36 cellular contexts compared by ENCODE assay signal in genomic region chr3:38595393-38595792, GRCh38. TPM values are rescaled to one million over a fixed set of nuclear protein-coding genes. Genes with fewer than 3 reads are reported as not detected.
"Had no signal": no experiment of that assay in that cellular context is flagged by ENCODE, and none has a peak within 500 bp of the region (broad histone marks: within the 10 kb centered on the region; RNA-seq: fewer than 3 reads in every experiment).

No MANE protein-coding gene starts in this region.

- H3K36me3 ChIP-seq: adrenal gland, ascending aorta, cardiac muscle cell had no signal

- H3K4me3 Mint-ChIP-seq: activated B cell treated with CpG ODN at 0.5 μM for 24 hours; activated CD4-positive, alpha-beta memory T cell treated with anti-CD3 and anti-CD28 coated beads for 36 hours; activated CD4-positive, alpha-beta T cell treated with anti-CD3 and anti-CD28 coated beads, Interleukin-2, amount 10 ng/mL, durations not matched to agents 24 days and 14 days; activated CD8-positive, alpha-beta T cell treated with anti-CD3 and anti-CD28 coated beads for 36 hours; activated naive CD4-positive, alpha-beta T cell treated with anti-CD3 and anti-CD28 coated beads for 36 hours; activated naive CD8-positive, alpha-beta T cell treated with anti-CD3 and anti-CD28 coated beads for 36 hours; activated T-cell treated with anti-CD3 and anti-CD28 coated beads, Interleukin-2, amount 50 U/mL, for 4 hours; activated T-cell treated with anti-CD3 and anti-CD28 coated beads, Interleukin-2, amount 50 U/mL, for 72 hours; activated T-helper 1 cell treated with anti-CD3 and anti-CD28 coated beads, Interleukin-12 subunit alpha, Interleukin-12 subunit beta, Interleukin-2, Interleukin-4 antibody, amounts not matched to agents 30 ng/mL and 10 ng/mL and 1 ng/mL, durations not matched to agents 14 hours and 24 hours and 36 hours; activated T-helper 17 cell treated with anti-CD3 and anti-CD28 coated beads, Interleukin-2, amount 50 U/mL, for 72 hours; brain; central memory CD8-positive, alpha-beta T cell; T-helper 1 cell treated with Interleukin-12 subunit alpha and Interleukin-12 subunit beta and Interleukin-4 antibody, amounts not matched to agents 30 μg/mL and 1 μg/mL, for 36 hours; T-helper 2 cell treated with Interferon-gamma antibody and Interleukin-4, amounts not matched to agents 5 μg/mL and 100 μg/mL, for 36 hours had no signal

- H3K27ac Mint-ChIP-seq: activated B cell treated with CpG ODN at 0.5 μM for 24 hours; activated CD4-positive, alpha-beta memory T cell treated with anti-CD3 and anti-CD28 coated beads for 36 hours; activated CD4-positive, alpha-beta T cell treated with anti-CD3 and anti-CD28 coated beads, Interleukin-2, amount 10 ng/mL, durations not matched to agents 24 days and 14 days; activated CD8-positive, alpha-beta T cell treated with anti-CD3 and anti-CD28 coated beads for 36 hours; activated naive CD4-positive, alpha-beta T cell treated with anti-CD3 and anti-CD28 coated beads for 36 hours; activated naive CD4-positive, alpha-beta T cell treated with anti-CD3 and anti-CD28 coated beads, Interleukin-2, amount 50 U/mL, for 72 hours; activated naive CD8-positive, alpha-beta T cell treated with anti-CD3 and anti-CD28 coated beads for 36 hours; activated T-cell treated with anti-CD3 and anti-CD28 coated beads, Interleukin-2, amount 50 U/mL, for 72 hours; activated T-helper 1 cell treated with anti-CD3 and anti-CD28 coated beads, Interleukin-12 subunit alpha, Interleukin-12 subunit beta, Interleukin-2, Interleukin-4 antibody, amounts not matched to agents 30 ng/mL and 10 ng/mL and 1 ng/mL, durations not matched to agents 14 hours and 24 hours and 36 hours; activated T-helper 17 cell treated with anti-CD3 and anti-CD28 coated beads, Interleukin-2, amount 50 U/mL, for 72 hours; brain; T-helper 1 cell treated with Interleukin-12 subunit alpha and Interleukin-12 subunit beta and Interleukin-4 antibody, amounts not matched to agents 30 μg/mL and 1 μg/mL, for 36 hours; T-helper 2 cell treated with Interferon-gamma antibody and Interleukin-4, amounts not matched to agents 5 μg/mL and 100 μg/mL, for 36 hours had no signal

- DNase-seq: activated B cell treated with CpG ODN at 0.5 μM for 24 hours; activated CD4-positive, alpha-beta memory T cell treated with anti-CD3 and anti-CD28 coated beads for 36 hours; activated CD4-positive, alpha-beta T cell treated with anti-CD3 and anti-CD28 coated beads for 4 hours; activated CD4-positive, alpha-beta T cell treated with anti-CD3 and anti-CD28 coated beads, Interleukin-2, amount 10 ng/mL, durations not matched to agents 24 days and 14 days; activated CD4-positive, alpha-beta T cell treated with anti-CD3 and anti-CD28 coated beads, Interleukin-2, amount 50 U/mL, for 1 hour; activated CD4-positive, alpha-beta T cell treated with anti-CD3 and anti-CD28 coated beads, Interleukin-2, amount 50 U/mL, for 4 hours; activated CD4-positive, CD25-positive, alpha-beta regulatory T cell treated with anti-CD3 and anti-CD28 coated beads, Interleukin-2, amount 50 U/mL, for 72 hours; activated CD8-positive, alpha-beta memory T cell treated with anti-CD3 and anti-CD28 coated beads, Interleukin-2, amount 50 U/mL, for 4 hours; activated CD8-positive, alpha-beta T cell treated with anti-CD3 and anti-CD28 coated beads for 36 hours; activated gamma-delta T cell treated with Interleukin-2 at 50 U/mL for 16 hours; activated naive CD4-positive, alpha-beta T cell; activated naive CD4-positive, alpha-beta T cell treated with anti-CD3 and anti-CD28 coated beads for 36 hours; activated naive CD4-positive, alpha-beta T cell treated with anti-CD3 and anti-CD28 coated beads, Interleukin-2, amount 50 U/mL, for 16 hours; activated naive CD8-positive, alpha-beta T cell treated with anti-CD3 and anti-CD28 coated beads for 36 hours; activated T-cell treated with anti-CD3 and anti-CD28 coated beads for 4 hours; activated T-cell treated with anti-CD3 and anti-CD28 coated beads, Interleukin-2, amount 50 U/mL, for 1 hour; activated T-cell treated with anti-CD3 and anti-CD28 coated beads, Interleukin-2, amount 50 U/mL, for 4 hours; activated T-cell treated with anti-CD3 and anti-CD28 coated beads, Interleukin-2, amount 50 U/mL, for 72 hours; adrenal gland; amniotic stem cell; caudate nucleus; cerebellar nuclear complex; T-helper 1 cell; T-helper 2 cell; T-helper 9 cell had no signal

- H3K36me3 Mint-ChIP-seq: activated CD4-positive, alpha-beta memory T cell treated with anti-CD3 and anti-CD28 coated beads for 36 hours; activated naive CD4-positive, alpha-beta T cell treated with anti-CD3 and anti-CD28 coated beads, Interleukin-2, amount 50 U/mL, for 72 hours; activated naive CD8-positive, alpha-beta T cell treated with anti-CD3 and anti-CD28 coated beads for 36 hours; brain had no signal

- H3K4me1 ChIP-seq: adrenal gland, ascending aorta had no signal

- H3K27me3 ChIP-seq: adrenal gland, ascending aorta, cardiac muscle cell had no signal

- H3K4me1 Mint-ChIP-seq: activated B cell treated with CpG ODN at 0.5 μM for 24 hours; activated CD4-positive, alpha-beta T cell treated with anti-CD3 and anti-CD28 coated beads, Interleukin-2, amount 10 ng/mL, durations not matched to agents 24 days and 14 days; activated naive CD8-positive, alpha-beta T cell treated with anti-CD3 and anti-CD28 coated beads for 36 hours; activated T-helper 17 cell treated with anti-CD3 and anti-CD28 coated beads, Interleukin-2, amount 50 U/mL, for 72 hours; brain; central memory CD8-positive, alpha-beta T cell had no signal

- H3K27ac ChIP-seq: adrenal gland, ascending aorta, cardiac muscle cell, VCaP had no signal

- H3K4me3 ChIP-seq: adrenal gland, ascending aorta, cardiac muscle cell had no signal

- H3K9me3 Mint-ChIP-seq: activated B cell treated with CpG ODN at 0.5 μM for 24 hours; activated CD4-positive, alpha-beta memory T cell treated with anti-CD3 and anti-CD28 coated beads for 36 hours; activated CD4-positive, alpha-beta T cell treated with anti-CD3 and anti-CD28 coated beads, Interleukin-2, amount 10 ng/mL, durations not matched to agents 24 days and 14 days; activated CD8-positive, alpha-beta T cell treated with anti-CD3 and anti-CD28 coated beads for 36 hours; activated naive CD4-positive, alpha-beta T cell treated with anti-CD3 and anti-CD28 coated beads for 36 hours; activated naive CD4-positive, alpha-beta T cell treated with anti-CD3 and anti-CD28 coated beads, Interleukin-2, amount 50 U/mL, for 72 hours; activated naive CD8-positive, alpha-beta T cell treated with anti-CD3 and anti-CD28 coated beads for 36 hours; activated T-cell treated with anti-CD3 and anti-CD28 coated beads, Interleukin-2, amount 50 U/mL, for 4 hours; activated T-cell treated with anti-CD3 and anti-CD28 coated beads, Interleukin-2, amount 50 U/mL, for 72 hours; activated T-helper 1 cell treated with anti-CD3 and anti-CD28 coated beads, Interleukin-12 subunit alpha, Interleukin-12 subunit beta, Interleukin-2, Interleukin-4 antibody, amounts not matched to agents 30 ng/mL and 10 ng/mL and 1 ng/mL, durations not matched to agents 14 hours and 24 hours and 36 hours; activated T-helper 17 cell treated with anti-CD3 and anti-CD28 coated beads, Interleukin-2, amount 50 U/mL, for 72 hours; central memory CD8-positive, alpha-beta T cell; T-helper 1 cell treated with Interleukin-12 subunit alpha and Interleukin-12 subunit beta and Interleukin-4 antibody, amounts not matched to agents 30 μg/mL and 1 μg/mL, for 36 hours; T-helper 2 cell treated with Interferon-gamma antibody and Interleukin-4, amounts not matched to agents 5 μg/mL and 100 μg/mL, for 36 hours had no signal

- H3K9me3 ChIP-seq: adrenal gland, ascending aorta had no signal

RNA-seq across cellular contexts. Expression of gene SCN5A, which starts 54.1 kb away (rescaled TPM):
- total RNA-seq: activated B cell treated with CpG ODN at 0.5 μM for 24 hours; activated CD4-positive, alpha-beta T cell treated with anti-CD3 and anti-CD28 coated beads, Interleukin-2, amount 10 ng/mL, durations not matched to agents 24 days and 14 days; activated T-cell treated with anti-CD3 and anti-CD28 coated beads, Interleukin-2, amount 50 U/mL, for 4 hours; activated T-helper 1 cell treated with anti-CD3 and anti-CD28 coated beads, Interleukin-12 subunit alpha, Interleukin-12 subunit beta, Interleukin-2, Interleukin-4 antibody, amounts not matched to agents 30 ng/mL and 10 ng/mL and 1 ng/mL, durations not matched to agents 14 hours and 24 hours and 36 hours; bronchial epithelial cell had no signal
